ENCODE assay signal across 1 cellular context in genomic region chr19:8680676-8681344, GRCh38.
TF ChIP-seq lines count a peak whose summit lies in the region.

No MANE protein-coding gene starts in this region.

TF ChIP-seq in K562, 482 proteins besides CTCF, POLR2A, EP300 and RAD21:
- TF ChIP-seq TCF7L2 (IDR thresholded peaks at IDR 0.05; ENCODE audit: low read depth, low read length): no peak
- no peak for TF ChIP-seq ELK1 (CRISPR knock-in tag; IDR thresholded peaks at IDR 0.05)
- no peak for TF ChIP-seq POU5F1 (IDR thresholded peaks at IDR 0.05; ENCODE audit: borderline replicate concordance, low read depth, low read length, partially characterized antibody)
- TF ChIP-seq FOXA1 (IDR thresholded peaks at IDR 0.05; ENCODE audit: borderline replicate concordance): no peak
- TF ChIP-seq ESRRB (CRISPR knock-in tag; IDR thresholded peaks at IDR 0.05; ENCODE audit: borderline replicate concordance): no peak
- TF ChIP-seq KDM1A (IDR thresholded peaks at IDR 0.05): no peak
- TF ChIP-seq ZNF511 (CRISPR knock-in tag; IDR thresholded peaks at IDR 0.05): no peak
- no peak for TF ChIP-seq GTF2A2 (tag; IDR thresholded peaks at IDR 0.05)
- peak; percentile 79; the same call in 1 of the 2 replicates for TF ChIP-seq SMARCA5 (IDR thresholded peaks at IDR 0.05)
- TF ChIP-seq NFIX (CRISPR knock-in tag; IDR thresholded peaks at IDR 0.05; ENCODE audit: low read depth): no peak
- TF ChIP-seq E2F5 (CRISPR knock-in tag; IDR thresholded peaks at IDR 0.05): no peak
- TF ChIP-seq MBD2 (IDR thresholded peaks at IDR 0.05; ENCODE audit: borderline replicate concordance, low read depth): no peak
- TF ChIP-seq ZNF140 (CRISPR knock-in tag; IDR thresholded peaks at IDR 0.05): no peak
- TF ChIP-seq RBM25 (IDR thresholded peaks at IDR 0.05; ENCODE audit: low read depth, low read length, severe bottlenecking): peak; percentile 56
- no peak for TF ChIP-seq SRSF7 (optimal IDR thresholded peaks at IDR 0.05; ENCODE audit: low read depth, low read length)
- TF ChIP-seq MCM5 (IDR thresholded peaks at IDR 0.05; ENCODE audit: low read depth): no peak
- TF ChIP-seq HNRNPL (IDR thresholded peaks at IDR 0.05; ENCODE audit: low read depth, low read length): no peak
- TF ChIP-seq ZSCAN32 (CRISPR knock-in tag; IDR thresholded peaks at IDR 0.05): no peak
- no peak for TF ChIP-seq FOXK1 (CRISPR knock-in tag; IDR thresholded peaks at IDR 0.05; ENCODE audit: borderline replicate concordance)
- no peak for TF ChIP-seq SMAD1 (IDR thresholded peaks at IDR 0.05; ENCODE audit: low read depth, low read length, partially characterized antibody)
- no peak for TF ChIP-seq TBP (optimal IDR thresholded peaks at IDR 0.05; ENCODE audit: low read depth, low read length)
- 0 out of 2 replicates have a peak, but pooled peaks have one; percentile 12 for TF ChIP-seq HBP1 (CRISPR knock-in tag; IDR thresholded peaks at IDR 0.05)
- no peak for TF ChIP-seq SRSF1 (IDR thresholded peaks at IDR 0.05; ENCODE audit: low read depth, low read length)
